ENCODE assay signal across 1 cellular context in the genomic region with DNA sequence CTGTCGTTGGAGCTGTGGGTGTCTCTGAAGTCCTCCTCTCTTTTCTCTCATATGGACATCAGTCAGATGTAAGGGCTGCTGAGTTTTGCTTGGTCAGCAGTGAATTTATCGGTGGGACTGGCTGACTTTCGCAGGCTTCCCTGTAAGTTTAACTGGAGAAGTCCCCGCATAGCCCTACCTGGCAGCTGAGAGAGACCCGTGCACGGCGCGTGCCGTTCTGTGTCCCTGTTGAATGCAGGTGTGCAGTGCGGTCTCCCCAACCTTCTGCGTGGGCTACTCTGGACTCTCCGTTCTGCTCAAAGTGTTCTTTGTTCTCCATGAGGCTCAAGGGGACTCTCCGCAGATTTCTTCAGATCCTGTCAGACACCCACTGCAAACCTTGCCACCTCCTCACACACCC.
TF ChIP-seq lines count a peak whose summit lies in the region.

No MANE protein-coding gene starts in this region.

TF ChIP-seq in HepG2, 621 proteins besides CTCF, POLR2A, EP300 and RAD21 (continued from another document):
- TF ChIP-seq, protein P1, sequence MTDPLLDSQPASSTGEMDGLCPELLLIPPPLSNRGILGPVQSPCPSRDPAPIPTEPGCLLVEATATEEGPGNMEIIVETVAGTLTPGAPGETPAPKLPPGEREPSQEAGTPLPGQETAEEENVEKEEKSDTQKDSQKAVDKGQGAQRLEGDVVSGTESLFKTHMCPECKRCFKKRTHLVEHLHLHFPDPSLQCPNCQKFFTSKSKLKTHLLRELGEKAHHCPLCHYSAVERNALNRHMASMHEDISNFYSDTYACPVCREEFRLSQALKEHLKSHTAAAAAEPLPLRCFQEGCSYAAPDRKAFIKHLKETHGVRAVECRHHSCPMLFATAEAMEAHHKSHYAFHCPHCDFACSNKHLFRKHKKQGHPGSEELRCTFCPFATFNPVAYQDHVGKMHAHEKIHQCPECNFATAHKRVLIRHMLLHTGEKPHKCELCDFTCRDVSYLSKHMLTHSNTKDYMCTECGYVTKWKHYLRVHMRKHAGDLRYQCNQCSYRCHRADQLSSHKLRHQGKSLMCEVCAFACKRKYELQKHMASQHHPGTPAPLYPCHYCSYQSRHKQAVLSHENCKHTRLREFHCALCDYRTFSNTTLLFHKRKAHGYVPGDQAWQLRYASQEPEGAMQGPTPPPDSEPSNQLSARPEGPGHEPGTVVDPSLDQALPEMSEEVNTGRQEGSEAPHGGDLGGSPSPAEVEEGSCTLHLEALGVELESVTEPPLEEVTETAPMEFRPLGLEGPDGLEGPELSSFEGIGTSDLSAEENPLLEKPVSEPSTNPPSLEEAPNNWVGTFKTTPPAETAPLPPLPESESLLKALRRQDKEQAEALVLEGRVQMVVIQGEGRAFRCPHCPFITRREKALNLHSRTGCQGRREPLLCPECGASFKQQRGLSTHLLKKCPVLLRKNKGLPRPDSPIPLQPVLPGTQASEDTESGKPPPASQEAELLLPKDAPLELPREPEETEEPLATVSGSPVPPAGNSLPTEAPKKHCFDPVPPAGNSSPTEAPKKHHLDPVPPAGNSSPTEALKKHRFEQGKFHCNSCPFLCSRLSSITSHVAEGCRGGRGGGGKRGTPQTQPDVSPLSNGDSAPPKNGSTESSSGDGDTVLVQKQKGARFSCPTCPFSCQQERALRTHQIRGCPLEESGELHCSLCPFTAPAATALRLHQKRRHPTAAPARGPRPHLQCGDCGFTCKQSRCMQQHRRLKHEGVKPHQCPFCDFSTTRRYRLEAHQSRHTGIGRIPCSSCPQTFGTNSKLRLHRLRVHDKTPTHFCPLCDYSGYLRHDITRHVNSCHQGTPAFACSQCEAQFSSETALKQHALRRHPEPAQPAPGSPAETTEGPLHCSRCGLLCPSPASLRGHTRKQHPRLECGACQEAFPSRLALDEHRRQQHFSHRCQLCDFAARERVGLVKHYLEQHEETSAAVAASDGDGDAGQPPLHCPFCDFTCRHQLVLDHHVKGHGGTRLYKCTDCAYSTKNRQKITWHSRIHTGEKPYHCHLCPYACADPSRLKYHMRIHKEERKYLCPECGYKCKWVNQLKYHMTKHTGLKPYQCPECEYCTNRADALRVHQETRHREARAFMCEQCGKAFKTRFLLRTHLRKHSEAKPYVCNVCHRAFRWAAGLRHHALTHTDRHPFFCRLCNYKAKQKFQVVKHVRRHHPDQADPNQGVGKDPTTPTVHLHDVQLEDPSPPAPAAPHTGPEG (CRISPR knock-in tag; IDR thresholded peaks at IDR 0.05): no peak
- no peak for TF ChIP-seq TOE1 (CRISPR knock-in tag; IDR thresholded peaks at IDR 0.05)
